In genomic region chr19:19137556-19138109, GRCh38 we compare ENCODE assay signal across 6 cellular contexts. TPM values are rescaled to one million over a fixed set of nuclear protein-coding genes. Genes with fewer than 3 reads are reported as not detected.
A peak's percentile ranks its signal among the peaks of the same experiment; 100 is the strongest.
DNase-seq lines count a peak whose midpoint lies in the region; FAIRE-seq and TF ChIP-seq lines count a peak whose summit lies in the region.

No MANE protein-coding gene starts in this region.

- TF ChIP-seq POLR2A in H54 (IDR thresholded peaks at IDR 0.05; ENCODE audit: low read depth, low read length) = no peak

- peaks cover 13% of the 10 kb centered on the region for H3K79me2 ChIP-seq in osteoblast (ENCODE audit: insufficient read depth, low read length)

- H3K9me3 ChIP-seq in osteoblast (ENCODE audit: low read depth, low read length) = no peaks in the 10 kb centered on the region

- no peak for FAIRE-seq in H54 (lab: Jason Lieb, UNC)

- peak overlapping the region; percentile 100 for H2AFZ ChIP-seq in osteoblast (ENCODE audit: low read length)

- peak overlapping the region; percentile 99 for H3K4me2 ChIP-seq in osteoblast (ENCODE audit: insufficient read depth, low read length)

- DNase-seq in chondrocyte (ENCODE audit: low spot score) (no peak), osteoblast (ENCODE audit: insufficient read length, low spot score, missing footprints) (peak; percentile 41), HCEC 1CT (no peak), H54 (ENCODE audit: insufficient read length, low spot score) (no peak), HPDE6-E6E7 (ENCODE audit: extremely low spot score) (no peak)

- H3K27ac Mint-ChIP-seq in IgD-negative memory B cell (peak overlapping the region in 1 of 3 donors; percentile 50), chondrocyte (ENCODE audit: unreplicated experiment) (peak overlapping the region; percentile 87)

- no peaks in the 10 kb centered on the region for H3K27me3 ChIP-seq in osteoblast (ENCODE audit: insufficient read depth, low read length)

- H3K9me3 Mint-ChIP-seq in IgD-negative memory B cell = no peaks in the 10 kb centered on the region
- no peaks in the 10 kb centered on the region for H3K9me3 Mint-ChIP-seq in chondrocyte (ENCODE audit: low read depth)

- TF ChIP-seq CTCF in chondrocyte (IDR thresholded peaks at IDR 0.05) (no peak), osteoblast (IDR thresholded peaks at IDR 0.05; ENCODE audit: extremely low read depth, low read depth, low read length) (no peak)

- peaks cover 8% of the 10 kb centered on the region for H3K4me1 ChIP-seq in osteoblast (ENCODE audit: insufficient read depth, low read length)

- H3K27ac ChIP-seq in osteoblast (ENCODE audit: low read depth, low read length) = peak overlapping the region; percentile 90

- H3K36me3 ChIP-seq in osteoblast (ENCODE audit: insufficient read depth, low read length) = no peaks in the 10 kb centered on the region

- H4K20me1 ChIP-seq in osteoblast (ENCODE audit: insufficient read depth, low read length) = no peaks in the 10 kb centered on the region

- H3K4me3 ChIP-seq in osteoblast (ENCODE audit: insufficient read depth, low read length) = peak overlapping the region; percentile 99

- H3K36me3 Mint-ChIP-seq in IgD-negative memory B cell (peaks cover 2% of the 10 kb centered on the region), chondrocyte (ENCODE audit: low read depth) (no peaks in the 10 kb centered on the region)

- H3K27me3 Mint-ChIP-seq in IgD-negative memory B cell = peaks cover 3% of the 10 kb centered on the region
- no peaks in the 10 kb centered on the region for H3K27me3 Mint-ChIP-seq in chondrocyte (ENCODE audit: low read depth)

- H3K4me1 Mint-ChIP-seq in IgD-negative memory B cell (peaks cover 5 to 22% (median 17%) of the 10 kb centered on the region in 3 donors), chondrocyte (ENCODE audit: low read depth) (peaks cover 18% of the 10 kb centered on the region)

- peak overlapping the region; percentile 86 to 98 (median 95) for H3K4me3 Mint-ChIP-seq in IgD-negative memory B cell
- peak overlapping the region; percentile 99 for H3K4me3 Mint-ChIP-seq in chondrocyte (ENCODE audit: unreplicated experiment)

RNA-seq across cellular contexts. Expression of gene TMEM161A, which starts 0.6 kb away (rescaled TPM):
- polyA plus RNA-seq in IgD-negative memory B cell = 18.5 TPM
- total RNA-seq in chondrocyte = 21.9 to 27.1 TPM (median 26.0 TPM) in 3 replicates
- total RNA-seq in osteoblast = 13.8 and 15.9 TPM in 2 replicates

RNA-seq across cellular contexts. Expression of gene MEF2B, which starts 32.4 kb away (rescaled TPM):
- polyA plus RNA-seq in IgD-negative memory B cell = 1.8 TPM
- total RNA-seq in chondrocyte = 1.2 to 1.4 TPM in 2 of 3 replicates, not detected in the other
- 0.29 and 0.36 TPM in 2 replicates for total RNA-seq in osteoblast

RNA-seq across cellular contexts. Expression of gene BORCS8, which starts 54.3 kb away (rescaled TPM):
- 21.6 TPM for polyA plus RNA-seq in IgD-negative memory B cell
- total RNA-seq in chondrocyte = 14.5 to 29.6 TPM (median 14.6 TPM) in 3 replicates
- total RNA-seq in osteoblast = 16.2 and 17.4 TPM in 2 replicates

RNA-seq across cellular contexts. Expression of gene RFXANK, which starts 54.4 kb away (rescaled TPM):
- polyA plus RNA-seq in IgD-negative memory B cell = 91.4 TPM
- total RNA-seq in chondrocyte (64.8 to 68.9 TPM (median 66.5 TPM) in 3 replicates), osteoblast (37.4 and 47.4 TPM in 2 replicates)
